ENCODE assay signal across 11 cellular contexts in genomic region chr2:12928197-12928596, GRCh38.
DNase-seq lines count a peak whose midpoint lies in the region; ATAC-seq and TF ChIP-seq lines count a peak whose summit lies in the region.
"Had no signal": no experiment of that assay in that cellular context is flagged by ENCODE, and none has a peak within 500 bp of the region (broad histone marks: within the 10 kb centered on the region; RNA-seq: fewer than 3 reads in every experiment).

No MANE protein-coding gene starts in this region.

- TF ChIP-seq CTCF in fibroblast of mammary gland (conservative IDR thresholded peaks at IDR 0.05; ENCODE audit: control insufficient read depth, insufficient read depth, low read depth, low read length) = no peak

- H3K4me3 ChIP-seq in fibroblast of mammary gland (ENCODE audit: control insufficient read depth, low read depth, low read length) = no peak overlapping the region
- H3K4me3 ChIP-seq: SJSA1, transverse colon had no signal

- no peak for ATAC-seq in HG02588 (IDR thresholded peaks at IDR 0.05; ENCODE audit: unreplicated experiment)

- DNase-seq in stimulated activated CD4-positive, alpha-beta T cell treated with anti-CD3 and anti-CD28 coated beads, Interleukin-1b, Interleukin-23, amount 100 ng/mL, for 48 hours = peak; percentile 29
- DNase-seq in stimulated activated CD4-positive, alpha-beta T cell treated with anti-CD3 and anti-CD28 coated beads, Interleukin-2, amount 100 ng/mL, for 48 hours = no peak
- DNase-seq in RKO (ENCODE audit: low spot score) (peak; percentile 32), fibroblast of mammary gland (ENCODE audit: low read depth) (peak; percentile 80), NCI-H1105 treated with DMSO at 0.1 percent for 48 hours (lab: John Stamatoyannopoulos, UW) (no peak), NCI-H2029 treated with DMSO at 0.1 percent for 48 hours (lab: John Stamatoyannopoulos, UW) (no peak)
- DNase-seq in activated CD8-positive, alpha-beta memory T cell treated with anti-CD3 and anti-CD28 coated beads, Interleukin-2, amount 50 U/mL, for 4 hours = no peak
- DNase-seq: stimulated activated CD4-positive, alpha-beta T cell treated with anti-CD3 and anti-CD28 coated beads, Interleukin-4, amount 100 ng/mL, for 24 hours; transverse colon had no signal

Comparison
In these comparisons a context has a peak if more than half of its experiments do, and no peak if none do; other contexts are left out.
1. DNase-seq: peak in stimulated activated CD4-positive, alpha-beta T cell treated with anti-CD3 and anti-CD28 coated beads, Interleukin-1b, Interleukin-23, amount 100 ng/mL, for 48 hours (single experiment), RKO (single experiment) and fibroblast of mammary gland (single experiment); none in stimulated activated CD4-positive, alpha-beta T cell treated with anti-CD3 and anti-CD28 coated beads, Interleukin-2, amount 100 ng/mL, for 48 hours (0 of 2), activated CD8-positive, alpha-beta memory T cell treated with anti-CD3 and anti-CD28 coated beads, Interleukin-2, amount 50 U/mL, for 4 hours (single experiment), NCI-H1105 treated with DMSO at 0.1 percent for 48 hours (single experiment) and NCI-H2029 treated with DMSO at 0.1 percent for 48 hours (single experiment).